In genomic region chr16:30007378-30007895, GRCh38 we compare ENCODE assay signal across 1 cellular context.
A peak's percentile ranks its signal among the peaks of the same experiment; 100 is the strongest.
TF ChIP-seq lines count a peak whose summit lies in the region.

No MANE protein-coding gene starts in this region.

TF ChIP-seq in HepG2, 621 proteins besides CTCF, POLR2A, EP300 and RAD21:
- TF ChIP-seq TAF15 (IDR thresholded peaks at IDR 0.05; ENCODE audit: low read depth, low read length, poor library complexity, severe bottlenecking) (peak; percentile 32), AKAP8 (CRISPR knock-in tag; IDR thresholded peaks at IDR 0.05) (peak; percentile 48; the same call in 1 of the 2 replicates), AGO1 (IDR thresholded peaks at IDR 0.05; ENCODE audit: low read depth, low read length, poor library complexity, severe bottlenecking) (peak; percentile 57), KDM2A (CRISPR knock-in tag; IDR thresholded peaks at IDR 0.05; ENCODE audit: borderline replicate concordance, low read depth) (0 out of 2 replicates have a peak, but pooled peaks have one; percentile 28), PHF5A (CRISPR knock-in tag; IDR thresholded peaks at IDR 0.05; ENCODE audit: low read depth, unreplicated experiment) (no peak)
TF ChIP-seq in HepG2: peak in this region for 4.
